12 cellular contexts compared by ENCODE assay signal in genomic region chr4:26021417-26022345, GRCh38.
DNase-seq lines count a peak whose midpoint lies in the region; ATAC-seq and TF ChIP-seq lines count a peak whose summit lies in the region.
"Had no signal": no experiment of that assay in that cellular context is flagged by ENCODE, and none has a peak within 500 bp of the region (broad histone marks: within the 10 kb centered on the region; RNA-seq: fewer than 3 reads in every experiment).

No MANE protein-coding gene starts in this region.

- H2AFZ ChIP-seq in SK-N-SH (ENCODE audit: low read depth): no peak overlapping the region

- H3K36me3 ChIP-seq in SK-N-SH (replicated peaks in 1 of 2; ENCODE audit: control insufficient read depth in 1 of 2, insufficient read depth in 2 of 2, low read length in 1 of 2): no peaks in the 10 kb centered on the region
- no peaks in the 10 kb centered on the region for H3K36me3 ChIP-seq in left lung
- no peaks in the 10 kb centered on the region for H3K36me3 ChIP-seq in uterus

- H3K27me3 ChIP-seq in SK-N-SH (ENCODE audit: insufficient read depth) (no peaks in the 10 kb centered on the region), left lung (peaks cover 0 to 13% of the 10 kb centered on the region in 2 donors), uterus (no peaks in the 10 kb centered on the region)

- no peak for DNase-seq in SK-N-SH
- no peak for DNase-seq in activated T-helper 2 cell treated with anti-CD3 and anti-CD28 coated beads, Interferon-gamma antibody, Interleukin-2, Interleukin-4, amounts not matched to agents 10 μg/mL and 5 μg/mL and 100 μg/mL, durations not matched to agents 14 hours and 24 hours and 36 hours (ENCODE audit: low spot score)
- DNase-seq in left lung: no peak
- DNase-seq in uterus: no peak
- DNase-seq in NCI-H1436 treated with DMSO at 0.1 percent for 48 hours (lab: John Stamatoyannopoulos, UW): no peak
- DNase-seq: activated T-cell treated with anti-CD3 and anti-CD28 coated beads, Interleukin-2, amount 50 U/mL, for 72 hours; central memory CD4-positive, alpha-beta T cell; GDM1; stimulated activated naive CD4-positive, alpha-beta T cell had no signal

- no peaks in the 10 kb centered on the region for H3K36me3 Mint-ChIP-seq in activated T-helper 2 cell treated with anti-CD3 and anti-CD28 coated beads, Interferon-gamma antibody, Interleukin-2, Interleukin-4, amounts not matched to agents 10 μg/mL and 5 μg/mL and 100 μg/mL, durations not matched to agents 14 hours and 24 hours and 36 hours (ENCODE audit: low read depth)

- H3K4me3 Mint-ChIP-seq in activated T-helper 2 cell treated with anti-CD3 and anti-CD28 coated beads, Interferon-gamma antibody, Interleukin-2, Interleukin-4, amounts not matched to agents 10 μg/mL and 5 μg/mL and 100 μg/mL, durations not matched to agents 14 hours and 24 hours and 36 hours (ENCODE audit: low read depth): no peak overlapping the region
- H3K4me3 Mint-ChIP-seq: activated T-cell treated with anti-CD3 and anti-CD28 coated beads, Interleukin-2, amount 50 U/mL, for 72 hours had no signal

- no peaks in the 10 kb centered on the region for H4K20me1 ChIP-seq in SK-N-SH (ENCODE audit: insufficient read depth)

- ATAC-seq in SK-N-SH treated with all-trans-retinoic acid at 6 μM for 48 hours (no peak; the same call in 2 of the 3 replicates), left lung (peak; percentile 11), HG03280 (IDR thresholded peaks at IDR 0.05; ENCODE audit: unreplicated experiment) (no peak), GM21381 (IDR thresholded peaks at IDR 0.05; ENCODE audit: unreplicated experiment) (no peak)
- ATAC-seq: activated T-cell treated with anti-CD3 and anti-CD28 coated beads, Interleukin-2, amount 50 U/mL, for 72 hours had no signal

- CTCF ChIA-PET in SK-N-SH (lab: Yijun Ruan, JAX): interaction anchor here (0.8 to 1.5 kb wide), 5 partner anchors 25 to 389 kb away, joined by 3 read pairs; no protein-coding TSS in a partner anchor

- POLR2A ChIA-PET in SK-N-SH (lab: Yijun Ruan, JAX): no interaction called here

- peak overlapping the region; percentile 5; the same call in 1 of the 2 replicates for H3K9ac ChIP-seq in SK-N-SH

- H3K9me3 ChIP-seq in SK-N-SH (no peaks in the 10 kb centered on the region), left lung (no peaks in the 10 kb centered on the region), uterus (no peaks in the 10 kb centered on the region)

- peaks cover 2% of the 10 kb centered on the region for H3K27me3 Mint-ChIP-seq in activated T-helper 2 cell treated with anti-CD3 and anti-CD28 coated beads, Interferon-gamma antibody, Interleukin-2, Interleukin-4, amounts not matched to agents 10 μg/mL and 5 μg/mL and 100 μg/mL, durations not matched to agents 14 hours and 24 hours and 36 hours (ENCODE audit: low read depth)

- H3F3A ChIP-seq in SK-N-SH (replicated peaks; ENCODE audit: insufficient read depth): no peaks in the 10 kb centered on the region

- peak overlapping the region; percentile 39; the same call in 1 of the 2 replicates for H3K4me2 ChIP-seq in SK-N-SH

- intact Hi-C loops in activated T-helper 2 cell treated with anti-CD3 and anti-CD28 coated beads, Interferon-gamma antibody, Interleukin-2, Interleukin-4, amounts not matched to agents 10 μg/mL and 5 μg/mL and 100 μg/mL, durations not matched to agents 14 hours and 24 hours and 36 hours (cut with micrococcal nuclease): loop anchor here (5.0 kb wide), 1 partner anchor 701 kb away; no protein-coding TSS in a partner anchor
- intact Hi-C loops in left lung (cut with DNase I) (no loop called here), uterus (cut with DNase I; ENCODE audit: low total_unique reads) (no loop called here)

- H3K4me1 Mint-ChIP-seq in activated T-helper 2 cell treated with anti-CD3 and anti-CD28 coated beads, Interferon-gamma antibody, Interleukin-2, Interleukin-4, amounts not matched to agents 10 μg/mL and 5 μg/mL and 100 μg/mL, durations not matched to agents 14 hours and 24 hours and 36 hours (ENCODE audit: low read depth): peaks cover 29% of the 10 kb centered on the region

- H3K27ac ChIP-seq in SK-N-SH (ENCODE audit: low read depth in 2 of 2, low read length in 1 of 2): no peak overlapping the region
- peak overlapping the region; percentile 77 to 82 for H3K27ac ChIP-seq in left lung
- H3K27ac ChIP-seq in uterus: peak overlapping the region; percentile 54 to 62

- no peaks in the 10 kb centered on the region for H3K79me2 ChIP-seq in SK-N-SH (ENCODE audit: insufficient read depth)

- WGBS in SK-N-SH (ENCODE audit: low lambda C conversion rate): 63% methylated on average over 8 of the region's 8 CpGs

- no peak overlapping the region; a peak in 1 of 4 replicates for H3K4me3 ChIP-seq in SK-N-SH (ENCODE audit: low read depth in 2 of 2, low read length in 1 of 2)
- H3K4me3 ChIP-seq in left lung: peak overlapping the region; percentile 4 to 13
- H3K4me3 ChIP-seq in uterus: no peak overlapping the region

- TF ChIP-seq POLR2A in uterus (IDR thresholded peaks at IDR 0.05): no peak

- TF ChIP-seq EP300 in SK-N-SH (IDR thresholded peaks at IDR 0.05; ENCODE audit: borderline replicate concordance in 1 of 2, low read depth in 1 of 2, low read length in 1 of 2): no peak

- no peak for TF ChIP-seq RAD21 in SK-N-SH (IDR thresholded peaks at IDR 0.05; ENCODE audit: low read length)

- TF ChIP-seq CTCF in SK-N-SH (IDR thresholded peaks at IDR 0.05): no peak
- TF ChIP-seq CTCF in left lung (IDR thresholded peaks at IDR 0.05): no peak
- no peak for TF ChIP-seq CTCF in uterus (IDR thresholded peaks at IDR 0.05)

- peak overlapping the region; percentile 20 for H3K27ac Mint-ChIP-seq in activated T-helper 2 cell treated with anti-CD3 and anti-CD28 coated beads, Interferon-gamma antibody, Interleukin-2, Interleukin-4, amounts not matched to agents 10 μg/mL and 5 μg/mL and 100 μg/mL, durations not matched to agents 14 hours and 24 hours and 36 hours
- H3K27ac Mint-ChIP-seq: activated T-cell treated with anti-CD3 and anti-CD28 coated beads, Interleukin-2, amount 50 U/mL, for 72 hours had no signal

- H3K9me3 Mint-ChIP-seq in activated T-helper 2 cell treated with anti-CD3 and anti-CD28 coated beads, Interferon-gamma antibody, Interleukin-2, Interleukin-4, amounts not matched to agents 10 μg/mL and 5 μg/mL and 100 μg/mL, durations not matched to agents 14 hours and 24 hours and 36 hours: peaks cover 3% of the 10 kb centered on the region
- H3K9me3 Mint-ChIP-seq: activated T-cell treated with anti-CD3 and anti-CD28 coated beads, Interleukin-2, amount 50 U/mL, for 72 hours had no signal

- H3K4me1 ChIP-seq in SK-N-SH (ENCODE audit: control insufficient read depth in 1 of 2, insufficient read depth in 2 of 2, low read depth in 1 of 2, low read length in 1 of 2) (peaks cover 0 to 7% of the 10 kb centered on the region in 2 experiments; a peak in 2 of 4 replicates), left lung (peaks cover 19 to 33% of the 10 kb centered on the region in 2 donors), uterus (peaks cover 0 to 16% of the 10 kb centered on the region in 2 donors)

- H3K9me2 ChIP-seq in SK-N-SH: no peaks in the 10 kb centered on the region

TF ChIP-seq in SK-N-SH, 30 proteins besides CTCF, POLR2A, EP300 and RAD21:
- TF ChIP-seq RCOR1 (IDR thresholded peaks at IDR 0.05; ENCODE audit: low read length) (no peak), EZH2phosphoT487 (IDR thresholded peaks at IDR 0.05; ENCODE audit: borderline replicate concordance, low read depth) (no peak), NRF1 (IDR thresholded peaks at IDR 0.05; ENCODE audit: low read depth, low read length) (no peak), MEF2A (IDR thresholded peaks at IDR 0.05; ENCODE audit: borderline replicate concordance, low read depth) (no peak)

TF ChIP-seq in SK-N-SH treated with all-trans-retinoic acid at 6 μM for 48 hours, 23 proteins besides CTCF, POLR2A, EP300 and RAD21 (continues in another document):
- TF ChIP-seq ZFP3 (CRISPR knock-in tag; IDR thresholded peaks at IDR 0.05): no peak
- no peak for TF ChIP-seq CSDC2 (CRISPR knock-in tag; IDR thresholded peaks at IDR 0.05)
- no peak for TF ChIP-seq BACH2 (CRISPR knock-in tag; IDR thresholded peaks at IDR 0.05; ENCODE audit: borderline replicate concordance)
- no peak for TF ChIP-seq OSR1 (CRISPR knock-in tag; IDR thresholded peaks at IDR 0.05)
- no peak for TF ChIP-seq ZNF565 (CRISPR knock-in tag; conservative IDR thresholded peaks at IDR 0.05; ENCODE audit: low read depth)
- no peak for TF ChIP-seq CSRNP3 (CRISPR knock-in tag; IDR thresholded peaks at IDR 0.05)
- TF ChIP-seq, protein P1, sequence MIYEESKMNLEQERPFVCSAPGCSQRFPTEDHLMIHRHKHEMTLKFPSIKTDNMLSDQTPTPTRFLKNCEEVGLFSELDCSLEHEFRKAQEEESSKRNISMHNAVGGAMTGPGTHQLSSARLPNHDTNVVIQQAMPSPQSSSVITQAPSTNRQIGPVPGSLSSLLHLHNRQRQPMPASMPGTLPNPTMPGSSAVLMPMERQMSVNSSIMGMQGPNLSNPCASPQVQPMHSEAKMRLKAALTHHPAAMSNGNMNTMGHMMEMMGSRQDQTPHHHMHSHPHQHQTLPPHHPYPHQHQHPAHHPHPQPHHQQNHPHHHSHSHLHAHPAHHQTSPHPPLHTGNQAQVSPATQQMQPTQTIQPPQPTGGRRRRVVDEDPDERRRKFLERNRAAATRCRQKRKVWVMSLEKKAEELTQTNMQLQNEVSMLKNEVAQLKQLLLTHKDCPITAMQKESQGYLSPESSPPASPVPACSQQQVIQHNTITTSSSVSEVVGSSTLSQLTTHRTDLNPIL (CRISPR knock-in tag; IDR thresholded peaks at IDR 0.05; ENCODE audit: low read depth): no peak
- no peak for TF ChIP-seq ARNTL (CRISPR knock-in tag; IDR thresholded peaks at IDR 0.05; ENCODE audit: borderline replicate concordance, low read depth)

Comparison
In these comparisons a context has a peak if more than half of its experiments do, and no peak if none do; other contexts are left out.
1. H3K27ac ChIP-seq: peak in left lung (2 of 2) and uterus (2 of 2); none in SK-N-SH (0 of 2).
2. H3K4me3 ChIP-seq: peak in left lung (2 of 2); none in SK-N-SH (0 of 2) and uterus (0 of 2).